ENCODE assay signal across 23 cellular contexts in genomic region chr12:120043421-120043820, GRCh38. TPM values are rescaled to one million over a fixed set of nuclear protein-coding genes. Genes with fewer than 3 reads are reported as not detected.
DNase-seq lines count a peak whose midpoint lies in the region; ATAC-seq and TF ChIP-seq lines count a peak whose summit lies in the region.
"Had no signal": no experiment of that assay in that cellular context is flagged by ENCODE, and none has a peak within 500 bp of the region (broad histone marks: within the 10 kb centered on the region; RNA-seq: fewer than 3 reads in every experiment).

No MANE protein-coding gene starts in this region.

- DNase-seq in DMS53 (lab: John Stamatoyannopoulos, UW) (peak; percentile 55), NCI-H82 (lab: John Stamatoyannopoulos, UW) (peak; percentile 89), hypothalamus (lab: John Stamatoyannopoulos, UW) (no peak), islet precursor cell (no peak)
- DNase-seq: CD4-positive, CD25-positive, alpha-beta regulatory T cell; COR-L47; DMS 273 treated with DMSO at 0.1 percent for 48 hours; EL; GF-D8; HCEC 1CT; KG1; NCI-H1092 treated with DMSO at 0.1 percent for 48 hours; NCI-H1436 treated with DMSO at 0.1 percent for 48 hours; NCI-H1930; NK-92 treated with Interleukin-12 subunit alpha and Interleukin-12 subunit beta, amount 100 ng/mL, for 24 hours; T-helper 1 cell; T-helper 9 cell had no signal

- no peak for TF ChIP-seq CTCF in 22Rv1 (IDR thresholded peaks at IDR 0.05)

- H3K27ac ChIP-seq in 22Rv1: peak overlapping the region; percentile 66

- ATAC-seq in esophagus mucosa (peak; percentile 27), GM18867 (IDR thresholded peaks at IDR 0.05; ENCODE audit: unreplicated experiment) (no peak)
- ATAC-seq: GM23338, SK-N-SH treated with all-trans-retinoic acid at 6 μM for 48 hours had no signal

RNA-seq across cellular contexts. Expression of gene BICDL1, which starts 54.4 kb away (rescaled TPM):
- 32.6 TPM for total RNA-seq in esophagus mucosa
- total RNA-seq: HT1080 had no signal

Comparison
In these comparisons a context has a peak if more than half of its experiments do, and no peak if none do; other contexts are left out.
1. DNase-seq: peak in DMS53 (single experiment) and NCI-H82 (single experiment); none in hypothalamus (0 of 51) and islet precursor cell (single experiment).